Comparison of ENCODE assay signal across 10 cellular contexts in genomic region chr9:122126340-122127333, GRCh38. TPM values are rescaled to one million over a fixed set of nuclear protein-coding genes. Genes with fewer than 3 reads are reported as not detected.
DNase-seq lines count a peak whose midpoint lies in the region; ATAC-seq and TF ChIP-seq lines count a peak whose summit lies in the region.
"Had no signal": no experiment of that assay in that cellular context is flagged by ENCODE, and none has a peak within 500 bp of the region (broad histone marks: within the 10 kb centered on the region; RNA-seq: fewer than 3 reads in every experiment).

No MANE protein-coding gene starts in this region.

- peak overlapping the region; percentile 64 for H3K4me3 Mint-ChIP-seq in activated T-cell treated with anti-CD3 and anti-CD28 coated beads, Interleukin-2, amount 50 U/mL, for 24 hours

- H3K4me3 ChIP-seq in iPS-18c (ENCODE audit: insufficient read depth, low read depth, low read length) = peak overlapping the region; percentile 55
- H3K4me3 ChIP-seq in stomach smooth muscle (ENCODE audit: low read length in 2 of 2) = peak overlapping the region; percentile 36 to 68
- no peak overlapping the region for H3K4me3 ChIP-seq in aorta (ENCODE audit: low read length in 2 of 2)
- H3K4me3 ChIP-seq in BE2C (ENCODE audit: low read depth, low read length) = no peak overlapping the region

- H3K36me3 ChIP-seq in stomach smooth muscle (ENCODE audit: control insufficient read depth in 2 of 2, insufficient read depth in 2 of 2, low read length in 2 of 2) (no peaks in the 10 kb centered on the region), aorta (ENCODE audit: control insufficient read depth in 1 of 2, insufficient read depth in 2 of 2, low read length in 1 of 2) (no peaks in the 10 kb centered on the region), BE2C (no peaks in the 10 kb centered on the region)

- DNase-seq in activated T-cell treated with anti-CD3 and anti-CD28 coated beads, Interleukin-2, amount 50 U/mL, for 24 hours = peak; percentile 41
- DNase-seq in activated T-cell treated with anti-CD3 and anti-CD28 coated beads for 4 hours = no peak
- peak; percentile 42 for DNase-seq in amniotic epithelial cell (ENCODE audit: low read depth)
- DNase-seq in aorta = no peak
- DNase-seq in BE2C = no peak
- DNase-seq: DMS79 treated with DMSO at 0.1 percent for 48 hours, NCI-H187 had no signal

- no peaks in the 10 kb centered on the region for H3K9me3 ChIP-seq in iPS-18c (ENCODE audit: control insufficient read depth, insufficient read depth, low read length)
- H3K9me3 ChIP-seq in stomach smooth muscle (ENCODE audit: control insufficient read depth in 2 of 2, low read length in 2 of 2) = no peaks in the 10 kb centered on the region
- no peaks in the 10 kb centered on the region for H3K9me3 ChIP-seq in aorta (ENCODE audit: control insufficient read depth, low read length)
- H3K9me3 ChIP-seq in BE2C = no peaks in the 10 kb centered on the region

- no peaks in the 10 kb centered on the region for H3K36me3 Mint-ChIP-seq in activated T-cell treated with anti-CD3 and anti-CD28 coated beads, Interleukin-2, amount 50 U/mL, for 24 hours (ENCODE audit: low read depth)

- peaks cover 28% of the 10 kb centered on the region for H3K4me1 ChIP-seq in stomach smooth muscle (ENCODE audit: control insufficient read depth, insufficient read depth, low read length)
- H3K4me1 ChIP-seq in aorta (ENCODE audit: control insufficient read depth in 1 of 2, insufficient read depth in 2 of 2, low read length in 2 of 2) = no peaks in the 10 kb centered on the region
- peaks cover 3% of the 10 kb centered on the region; the same call in 1 of the 2 replicates for H3K4me1 ChIP-seq in BE2C

- whole genome bisulfite sequencing in aorta, 2 donors = 5% methylated on average over 64 to 67 of the region's 67 CpGs

- H3K9ac ChIP-seq in stomach smooth muscle (ENCODE audit: low read length in 2 of 2) = peak overlapping the region; percentile 39 to 47

- H3K27ac ChIP-seq in stomach smooth muscle (ENCODE audit: low read length) = no peak overlapping the region
- no peak overlapping the region for H3K27ac ChIP-seq in aorta (ENCODE audit: low read depth in 1 of 2, low read length in 2 of 2)

- peaks cover 23% of the 10 kb centered on the region for H3K4me1 Mint-ChIP-seq in activated T-cell treated with anti-CD3 and anti-CD28 coated beads, Interleukin-2, amount 50 U/mL, for 24 hours (ENCODE audit: low read depth)

- intact Hi-C loops in aorta (cut with DNase I) = loop anchor here (10.0 kb wide), 2 partner anchors 328 to 688 kb away; no protein-coding TSS in a partner anchor

- no peak for ATAC-seq in aorta (ENCODE audit: low FRiP score)
- ATAC-seq in GM19035 (IDR thresholded peaks at IDR 0.05; ENCODE audit: unreplicated experiment) = no peak

- H3K27me3 ChIP-seq in stomach smooth muscle (ENCODE audit: control insufficient read depth in 1 of 2, insufficient read depth in 2 of 2, low read length in 2 of 2) (peaks cover 0 to 5% of the 10 kb centered on the region in 2 donors), aorta (ENCODE audit: control insufficient read depth in 1 of 2, insufficient read depth in 2 of 2, low read length in 1 of 2) (no peaks in the 10 kb centered on the region), BE2C (no peaks in the 10 kb centered on the region)

- H3K9me3 Mint-ChIP-seq in activated T-cell treated with anti-CD3 and anti-CD28 coated beads, Interleukin-2, amount 50 U/mL, for 24 hours = no peaks in the 10 kb centered on the region

- TF ChIP-seq CTCF in BE2C (IDR thresholded peaks at IDR 0.05; ENCODE audit: low read depth, low read length) = no peak

- no peak overlapping the region for H3K27ac Mint-ChIP-seq in activated T-cell treated with anti-CD3 and anti-CD28 coated beads, Interleukin-2, amount 50 U/mL, for 24 hours

- peaks cover 54% of the 10 kb centered on the region for H3K27me3 Mint-ChIP-seq in activated T-cell treated with anti-CD3 and anti-CD28 coated beads, Interleukin-2, amount 50 U/mL, for 24 hours

RNA-seq across cellular contexts. Expression of gene NDUFA8, which starts 32.9 kb away (rescaled TPM):
- 10 to 100 TPM; 25.3 to 26.9 TPM for total RNA-seq in aorta
- 10 to 100 TPM; 59.0 to 65.6 TPM for polyA plus RNA-seq in aorta
- 171 TPM for polyA plus RNA-seq in BE2C (2012; ENCODE audit: insufficient read depth, insufficient read length, low read depth)

RNA-seq across cellular contexts. Expression of gene MORN5, which starts 33.1 kb away (rescaled TPM):
- total RNA-seq in aorta = not detected
- not detected for polyA plus RNA-seq in aorta
- not detected for polyA plus RNA-seq in BE2C (2012; ENCODE audit: insufficient read depth, insufficient read length, low read depth)

RNA-seq across cellular contexts. Expression of gene TTLL11, which starts 33.5 kb away (rescaled TPM):
- total RNA-seq in aorta = 10 to 100 TPM; 23.7 to 31.4 TPM
- 10 to 100 TPM in 1 of 2 donors, 1 to 10 TPM in 1; 7.7 to 12.9 TPM for polyA plus RNA-seq in aorta
- polyA plus RNA-seq in BE2C (2012; ENCODE audit: insufficient read depth, insufficient read length, low read depth) = 12.3 TPM

Comparison
In these comparisons a context has a peak if more than half of its experiments do, and no peak if none do; other contexts are left out.
1. DNase-seq: peak in activated T-cell treated with anti-CD3 and anti-CD28 coated beads, Interleukin-2, amount 50 U/mL, for 24 hours (single experiment) and amniotic epithelial cell (single experiment); none in activated T-cell treated with anti-CD3 and anti-CD28 coated beads for 4 hours (single experiment), aorta (0 of 2) and BE2C (single experiment).
2. H3K4me3 ChIP-seq: peak in iPS-18c (single experiment) and stomach smooth muscle (2 of 2); none in aorta (0 of 2) and BE2C (single experiment).